Comparison of ENCODE assay signal across 8 cellular contexts in the genomic region with DNA sequence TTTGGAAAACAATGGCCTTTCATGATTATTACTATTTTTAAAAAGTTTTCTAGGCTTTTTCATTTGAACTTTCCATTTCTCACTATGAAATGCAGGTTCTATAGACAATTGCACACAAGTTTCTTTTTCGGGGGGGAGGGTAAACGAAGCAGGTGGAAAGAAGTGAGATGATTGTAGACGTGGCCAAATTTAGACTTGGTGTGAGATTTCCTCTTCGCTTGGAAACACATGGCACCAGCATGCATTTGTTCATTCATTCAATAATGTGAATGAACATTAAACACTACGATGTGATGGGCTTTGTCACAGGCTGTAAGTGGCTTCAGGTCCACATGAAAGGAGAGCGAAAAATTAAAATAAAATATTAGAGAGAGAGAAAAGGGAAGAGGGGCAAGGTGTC. TPM values are rescaled to one million over a fixed set of nuclear protein-coding genes. Genes with fewer than 3 reads are reported as not detected.
DNase-seq lines count a peak whose midpoint lies in the region; ATAC-seq and TF ChIP-seq lines count a peak whose summit lies in the region.

No MANE protein-coding gene starts in this region.

- no peak for TF ChIP-seq EP300 in suprapubic skin (IDR thresholded peaks at IDR 0.05)

- H4K20me1 ChIP-seq in hepatocyte (ENCODE audit: insufficient read depth, poor library complexity, severe bottlenecking): no peaks in the 10 kb centered on the region

- H3K36me3 ChIP-seq in Peyer's patch (no peaks in the 10 kb centered on the region), hepatocyte (replicated peaks; ENCODE audit: insufficient read depth, low read depth) (no peaks in the 10 kb centered on the region), suprapubic skin (no peaks in the 10 kb centered on the region)

- in situ Hi-C loops in GM13977 (cut with MboI; ENCODE audit: low pct_unique_long_range_greater_than_20kb, low sequenced_read_pairs, unreplicated experiment): no loop called here

- H3K27me3 ChIP-seq in Peyer's patch (no peaks in the 10 kb centered on the region), hepatocyte (no peaks in the 10 kb centered on the region), suprapubic skin (no peaks in the 10 kb centered on the region)

- H2AFZ ChIP-seq in hepatocyte: peak overlapping the region; percentile 85

- peak overlapping the region; percentile 75 for H3K4me2 ChIP-seq in hepatocyte

- H3K4me1 ChIP-seq in Peyer's patch (peaks cover 0 to 6% (median 0%) of the 10 kb centered on the region in 4 donors), hepatocyte (ENCODE audit: insufficient read depth) (peaks cover 17% of the 10 kb centered on the region), suprapubic skin (peaks cover 18% of the 10 kb centered on the region)

- H3K27ac ChIP-seq in Peyer's patch (peak overlapping the region; percentile 85 to 89 (median 87)), hepatocyte (peak overlapping the region; percentile 94), suprapubic skin (peak overlapping the region; percentile 91)

- H3K9me2 ChIP-seq in hepatocyte (replicated peaks; ENCODE audit: insufficient read depth): no peaks in the 10 kb centered on the region

- TF ChIP-seq CTCF in GM13977 (IDR thresholded peaks at IDR 0.05; ENCODE audit: extremely low read depth, insufficient read depth, missing control alignments) (no peak), Peyer's patch (IDR thresholded peaks at IDR 0.05) (no peak), hepatocyte (IDR thresholded peaks at IDR 0.05; ENCODE audit: poor library complexity) (no peak), suprapubic skin (IDR thresholded peaks at IDR 0.05) (no peak)

- DNase-seq in GM13977 (ENCODE audit: low spot score) (peak; percentile 40), Peyer's patch (no peak), hepatocyte (ENCODE audit: low spot score) (no peak), suprapubic skin (ENCODE audit: low spot score in 2 of 2) (no peak), NCI-H1048 (lab: John Stamatoyannopoulos, UW) (no peak), left lobe of liver (ENCODE audit: low spot score) (no peak)

- H3K4me3 ChIP-seq in Peyer's patch (peak overlapping the region; percentile 61 to 80 (median 68)), hepatocyte (peak overlapping the region; percentile 37), suprapubic skin (peak overlapping the region; percentile 70)

- no peak for TF ChIP-seq POLR2A in Peyer's patch (IDR thresholded peaks at IDR 0.05)
- no peak for TF ChIP-seq POLR2A in suprapubic skin (IDR thresholded peaks at IDR 0.05)

- 80% methylated on average over 6 of the region's 6 CpGs for WGBS in hepatocyte (ENCODE audit: low lambda C conversion rate, missing lambda C conversion rate)
- 51% methylated on average over 6 of the region's 6 CpGs for WGBS in suprapubic skin

- H3K9me3 ChIP-seq in Peyer's patch (no peaks in the 10 kb centered on the region), hepatocyte (ENCODE audit: low read depth) (no peaks in the 10 kb centered on the region), suprapubic skin (no peaks in the 10 kb centered on the region)

- ATAC-seq in GM21723 (IDR thresholded peaks at IDR 0.05; ENCODE audit: unreplicated experiment): peak; percentile 27
- no peak for ATAC-seq in GM21737 (IDR thresholded peaks at IDR 0.05; ENCODE audit: unreplicated experiment)
- ATAC-seq in left lobe of liver: no peak

- H3K79me2 ChIP-seq in hepatocyte: no peaks in the 10 kb centered on the region

RNA-seq across cellular contexts. Expression of a gene that starts 35.9 kb away (rescaled TPM):
- total RNA-seq in Peyer's patch: 1 to 10 TPM in 2 of 4 donors, not detected in 2; 1.5 to 1.9 TPM
- 0.60 and 0.92 TPM in 2 replicates for total RNA-seq in hepatocyte
- polyA plus RNA-seq in hepatocyte: 0.81 and 0.97 TPM in 2 replicates
- total RNA-seq in suprapubic skin: not detected
- not detected for total RNA-seq in left lobe of liver
